In the genomic region with DNA sequence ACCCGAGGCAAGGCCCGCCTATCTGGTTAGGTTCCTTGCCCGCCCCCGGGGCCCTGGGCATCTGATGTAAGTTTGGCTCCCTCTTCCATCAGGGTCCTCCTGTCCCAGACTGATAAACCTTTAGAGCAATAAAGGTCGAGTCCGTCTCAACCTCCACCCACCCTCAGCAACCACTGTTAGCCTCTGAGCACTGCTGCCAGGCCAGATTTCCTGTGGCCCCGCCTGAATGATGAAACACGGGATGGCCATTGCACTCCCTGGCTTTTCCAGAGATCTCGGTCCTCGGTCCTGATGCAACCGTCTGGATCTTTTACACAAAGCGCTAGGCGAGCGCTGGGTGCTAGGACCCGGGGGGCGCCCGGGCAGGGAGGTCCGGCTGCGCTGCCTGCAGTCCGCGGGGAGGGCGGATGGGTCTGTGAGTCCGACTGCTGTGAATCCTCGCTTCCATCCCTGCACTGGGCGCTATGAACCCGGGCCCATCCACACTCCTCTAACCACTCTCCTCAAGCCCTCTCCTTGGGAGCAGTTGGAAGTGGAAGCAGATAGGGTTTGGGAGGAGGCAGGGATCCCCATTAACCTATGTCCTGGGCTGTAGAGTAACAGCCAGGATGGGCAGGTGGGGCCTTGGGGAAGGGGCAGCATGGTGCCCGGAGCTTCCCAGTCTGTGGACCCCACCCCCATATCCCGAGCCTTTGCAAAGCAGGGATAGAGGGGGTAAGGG, we compare ENCODE assay signal across 8 cellular contexts. TPM values are rescaled to one million over a fixed set of nuclear protein-coding genes. Genes with fewer than 3 reads are reported as not detected.
DNase-seq lines count a peak whose midpoint lies in the region; ATAC-seq and TF ChIP-seq lines count a peak whose summit lies in the region.

No MANE protein-coding gene starts in this region.

- H3K9me3 ChIP-seq in OCI-LY7 (ENCODE audit: low read length) = no peaks in the 10 kb centered on the region

- peak overlapping the region; percentile 22 for H3K27ac ChIP-seq in OCI-LY7 (ENCODE audit: low read depth, low read length, poor library complexity, severe bottlenecking)

- no peaks in the 10 kb centered on the region for H3K9me2 ChIP-seq in OCI-LY7 (ENCODE audit: insufficient read depth, low read length)

- CTCF ChIA-PET in OCI-LY7 (lab: Charles Lee; ENCODE audit: unreplicated experiment) = interaction anchor here (0.6 to 2.1 kb wide), 4 partner anchors 9 to 56 kb away, joined by 3 to 7 read pairs (median 4); no protein-coding TSS in a partner anchor

- H2AFZ ChIP-seq in OCI-LY7 (ENCODE audit: low read length) = peak overlapping the region; percentile 65; the same call in 1 of the 2 replicates

- DNase-seq in CD1c-positive myeloid dendritic cell (ENCODE audit: extremely low spot score) (peak; percentile 47), HT1080 (ENCODE audit: low read depth) (peak; percentile 87), OCI-LY7 (ENCODE audit: low spot score) (peak; percentile 86), anterior cingulate cortex (lab: John Stamatoyannopoulos, UW) (peak in 57 of 58 donors; percentile 49 to 94 (median 85)), left cardiac atrium (peak; percentile 94), osteocyte (ENCODE audit: extremely low spot score, unreplicated experiment) (peak; percentile 97)

- no peaks in the 10 kb centered on the region for H3K27me3 Mint-ChIP-seq in osteocyte (ENCODE audit: unreplicated experiment)

- BruUV-seq in OCI-LY7 (replicated peaks; lab: Mats Ljungman, UMichigan) = no TSS peak

- peak overlapping the region; percentile 98 for H3K4me3 Mint-ChIP-seq in osteocyte (ENCODE audit: unreplicated experiment)

- peaks cover 39% of the 10 kb centered on the region for H3K4me1 ChIP-seq in OCI-LY7 (ENCODE audit: insufficient read depth, low read length, poor library complexity, severe bottlenecking)

- no peaks in the 10 kb centered on the region for H3K9me3 Mint-ChIP-seq in osteocyte (ENCODE audit: unreplicated experiment)

- H3K36me3 ChIP-seq in OCI-LY7 (ENCODE audit: insufficient read depth, low read length) = peaks cover 19% of the 10 kb centered on the region

- H3K4me2 ChIP-seq in OCI-LY7 (ENCODE audit: low read length) = peak overlapping the region; percentile 97

- ATAC-seq in left cardiac atrium = peak; percentile 74 to 78
- ATAC-seq in HG03095 (IDR thresholded peaks at IDR 0.05; ENCODE audit: unreplicated experiment) = no peak

- POLR2A ChIA-PET in OCI-LY7 (lab: Charles Lee) = interaction anchor here (0.6 to 5.5 kb wide), 15 partner anchors 9 to 497 kb away, joined by 3 to 42 read pairs (median 5); no protein-coding TSS in a partner anchor

- TF ChIP-seq CTCF in OCI-LY7 (conservative IDR thresholded peaks at IDR 0.05; ENCODE audit: low read length) (no peak), osteocyte (IDR thresholded peaks at IDR 0.05) (no peak)

- peaks cover 49% of the 10 kb centered on the region for H3K4me1 Mint-ChIP-seq in osteocyte (ENCODE audit: unreplicated experiment)

- peaks cover 19% of the 10 kb centered on the region for H3K36me3 Mint-ChIP-seq in osteocyte (ENCODE audit: unreplicated experiment)

- peak; percentile 28 for TF ChIP-seq POLR2A in GM18526 (IDR thresholded peaks at IDR 0.05; ENCODE audit: extremely low read depth, insufficient read length)

- H3K79me2 ChIP-seq in OCI-LY7 (ENCODE audit: insufficient read depth, low read depth, low read length) = no peaks in the 10 kb centered on the region

- no peaks in the 10 kb centered on the region for H4K20me1 ChIP-seq in OCI-LY7 (ENCODE audit: insufficient read depth, low read length)

- peak overlapping the region; percentile 100 for H3K27ac Mint-ChIP-seq in osteocyte (ENCODE audit: unreplicated experiment)

- peak overlapping the region; percentile 77 for H3K4me3 ChIP-seq in OCI-LY7 (ENCODE audit: low read depth, low read length, poor library complexity, severe bottlenecking)

- intact Hi-C loops in OCI-LY7 (cut with micrococcal nuclease; ENCODE audit: unreplicated experiment) = loop anchor here (1.0 to 2.0 kb wide), 4 partner anchors 10 to 56 kb away; a partner anchor contains a TSS
- intact Hi-C loops in left cardiac atrium (cut with DNase I) = loop anchor here (2.0 to 10.0 kb wide), 4 partner anchors 18 to 56 kb away; a partner anchor contains a TSS

RNA-seq across cellular contexts. Expression of a gene that starts 0.9 kb away (rescaled TPM):
- total RNA-seq in HT1080 (2014; rRNA removed; shearing (Covaris generic)) = 13.0 and 16.1 TPM in 2 replicates
- polyA plus RNA-seq in HT1080 (2015; cell fraction: cytosol; rRNA removed) = 114 and 121 TPM in 2 replicates
- 143 and 155 TPM in 2 replicates for polyA plus RNA-seq in HT1080 (2015; cell fraction: nucleus; rRNA removed)
- 102 and 105 TPM in 2 replicates for total RNA-seq in OCI-LY7 (2014; rRNA removed; shearing (Covaris generic))
- total RNA-seq in OCI-LY7 (2022) (32.8 and 91.8 TPM in 2 replicates), left cardiac atrium (100 to 1,000 TPM in 1 of 2 donors, 10 to 100 TPM in 1; 88.8 to 112 TPM), osteocyte (288 and 290 TPM in 2 replicates)

RNA-seq across cellular contexts. Expression of a gene that starts 56.8 kb away (rescaled TPM):
- total RNA-seq in HT1080 (2014; rRNA removed; shearing (Covaris generic)) = 17.4 and 24.3 TPM in 2 replicates
- polyA plus RNA-seq in HT1080 (2015; cell fraction: cytosol; rRNA removed) = 26.4 and 28.3 TPM in 2 replicates
- polyA plus RNA-seq in HT1080 (2015; cell fraction: nucleus; rRNA removed) = 35.2 and 46.8 TPM in 2 replicates
- 19.3 and 27.1 TPM in 2 replicates for total RNA-seq in OCI-LY7 (2014; rRNA removed; shearing (Covaris generic))
- total RNA-seq in OCI-LY7 (2022) = 51.5 and 59.9 TPM in 2 replicates
- 10 to 100 TPM; 25.2 to 28.1 TPM for total RNA-seq in left cardiac atrium
- 39.1 and 40.6 TPM in 2 replicates for total RNA-seq in osteocyte

RNA-seq across cellular contexts. Expression of a gene that starts 57.0 kb away (rescaled TPM):
- total RNA-seq in HT1080 (2014; rRNA removed; shearing (Covaris generic)) = 37.2 and 44.2 TPM in 2 replicates
- 72.1 and 80.6 TPM in 2 replicates for polyA plus RNA-seq in HT1080 (2015; cell fraction: cytosol; rRNA removed)
- 19.6 and 26.2 TPM in 2 replicates for polyA plus RNA-seq in HT1080 (2015; cell fraction: nucleus; rRNA removed)
- 48.4 and 68.0 TPM in 2 replicates for total RNA-seq in OCI-LY7 (2014; rRNA removed; shearing (Covaris generic))
- 84.7 and 92.8 TPM in 2 replicates for total RNA-seq in OCI-LY7 (2022)
- 100 to 1,000 TPM; 155 to 168 TPM for total RNA-seq in left cardiac atrium
- total RNA-seq in osteocyte = 61.7 and 70.3 TPM in 2 replicates

Comparison
In these comparisons a context has a peak if more than half of its experiments do, and no peak if none do; other contexts are left out.
1. DNase-seq: peak in every context shown above with its lines; median percentile 97 in osteocyte; 94 in left cardiac atrium; 87 in HT1080; 86 in OCI-LY7; 85 in anterior cingulate cortex; 47 in CD1c-positive myeloid dendritic cell.